23 cellular contexts compared by ENCODE assay signal in the genomic region with DNA sequence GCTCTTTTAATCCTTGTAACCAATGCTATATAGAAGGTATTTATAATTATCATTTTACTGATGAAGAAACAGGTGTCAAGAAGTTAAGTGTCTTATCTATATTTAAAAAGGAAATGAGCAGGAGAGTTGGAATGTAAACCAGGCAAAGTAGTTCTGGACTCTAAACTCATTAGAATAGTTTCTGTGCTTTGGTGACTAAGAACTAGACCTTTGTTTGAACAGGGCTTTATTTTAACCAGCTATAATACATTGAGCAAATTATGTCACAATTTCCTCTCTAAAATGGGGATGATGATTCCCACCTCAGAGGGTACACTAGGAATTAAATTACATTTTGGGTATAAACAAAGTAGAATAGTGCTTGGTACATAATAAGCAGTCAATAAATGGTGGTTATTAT.
DNase-seq lines count a peak whose midpoint lies in the region; ATAC-seq and TF ChIP-seq lines count a peak whose summit lies in the region.
"Had no signal": no experiment of that assay in that cellular context is flagged by ENCODE, and none has a peak within 500 bp of the region (broad histone marks: within the 10 kb centered on the region; RNA-seq: fewer than 3 reads in every experiment).

No MANE protein-coding gene starts in this region.

- POLR2A ChIA-PET in IMR-90 (lab: Charles Lee; ENCODE audit: unreplicated experiment), result no interaction called here

- H3K79me2 ChIP-seq in smooth muscle cell (ENCODE audit: low read depth), result no peaks in the 10 kb centered on the region

- H3K9ac ChIP-seq in IMR-90 (ENCODE audit: low read depth, low read length) (no peak overlapping the region), liver (ENCODE audit: low read depth in 1 of 2, low read length in 2 of 2) (no peak overlapping the region), smooth muscle cell (ENCODE audit: low read depth) (no peak overlapping the region)
- H3K9ac ChIP-seq: neural progenitor cell had no signal

- TF ChIP-seq CTCF in IMR-90 (conservative IDR thresholded peaks at IDR 0.05; ENCODE audit: low read depth, low read length), result no peak
- TF ChIP-seq CTCF in epithelial cell of esophagus (IDR thresholded peaks at IDR 0.05; ENCODE audit: insufficient read depth, low read depth, low read length, missing control alignments), result no peak
- TF ChIP-seq CTCF in liver (IDR thresholded peaks at IDR 0.05; ENCODE audit: low read depth, low read length, missing input control), result no peak
- TF ChIP-seq CTCF in smooth muscle cell (IDR thresholded peaks at IDR 0.05; ENCODE audit: borderline replicate concordance, insufficient read depth, poor library complexity, severe bottlenecking), result no peak

- CTCF ChIA-PET in IMR-90 (lab: Yijun Ruan, JAX), result interaction anchor here (0.6 kb wide), 1 partner anchor 64 kb away, joined by 3 read pairs; no protein-coding TSS in a partner anchor

- DNase-seq in AG08395 (ENCODE audit: low spot score), result peak; percentile 11
- peak; percentile 58 for DNase-seq in IMR-90
- DNase-seq in epithelial cell of esophagus (ENCODE audit: low read depth), result peak; percentile 78
- no peak for DNase-seq in smooth muscle cell (lab: John Stamatoyannopoulos, UW; ENCODE audit: unreplicated experiment)
- DNase-seq in cortex of kidney (lab: John Stamatoyannopoulos, UW), result no peak
- DNase-seq in aorta, result no peak
- DNase-seq: activated CD8-positive, alpha-beta memory T cell treated with anti-CD3 and anti-CD28 coated beads for 24 hours; activated T-cell treated with anti-CD3 and anti-CD28 coated beads, Interleukin-2, amount 50 U/mL, for 72 hours; CD4-positive, alpha-beta memory T cell; H9; head of caudate nucleus; NCI-H1105 treated with DMSO at 0.1 percent for 48 hours; NCI-H748 treated with DMSO at 0.1 percent for 48 hours; OCI-M1; stimulated activated CD4-positive, alpha-beta T cell treated with anti-CD3 and anti-CD28 coated beads, Interleukin-15, amount 100 ng/mL, for 24 hours had no signal

- H3F3A ChIP-seq in smooth muscle cell (ENCODE audit: low read depth), result no peaks in the 10 kb centered on the region

- no TSS peak for BruUV-seq in IMR-90 (replicated peaks; lab: Mats Ljungman, UMichigan)

- H3K9me3 ChIP-seq in IMR-90 (ENCODE audit: control insufficient read depth, insufficient read depth, low read length) (no peaks in the 10 kb centered on the region), liver (ENCODE audit: control insufficient read depth in 4 of 4, low read length in 3 of 4) (no peaks in the 10 kb centered on the region), smooth muscle cell (replicated peaks; ENCODE audit: low read depth) (no peaks in the 10 kb centered on the region), aorta (ENCODE audit: control insufficient read depth, low read length) (peaks cover 1% of the 10 kb centered on the region)
- H3K9me3 ChIP-seq: SJSA1 had no signal

- H3K14ac ChIP-seq in IMR-90 (replicated peaks; ENCODE audit: low read depth, low read length), result no peak overlapping the region

- H3K27ac ChIP-seq in IMR-90 (ENCODE audit: insufficient read depth, low read length) (no peak overlapping the region), liver (ENCODE audit: low read depth in 1 of 2, low read length in 2 of 2) (no peak overlapping the region), smooth muscle cell (ENCODE audit: low read depth) (no peak overlapping the region), aorta (ENCODE audit: low read depth in 1 of 2, low read length in 2 of 2) (no peak overlapping the region)
- H3K27ac ChIP-seq: cardiac muscle cell, neural progenitor cell, SJSA1 had no signal

- in situ Hi-C loops in IMR-90 (cut with MboI; ENCODE audit: low sequenced_read_pairs), result no loop called here

- H3K4me3 ChIP-seq in IMR-90 (ENCODE audit: insufficient read depth, low read depth, low read length), result no peak overlapping the region
- no peak overlapping the region for H3K4me3 ChIP-seq in epithelial cell of esophagus (ENCODE audit: low read length)
- no peak overlapping the region for H3K4me3 ChIP-seq in liver (ENCODE audit: low read depth in 1 of 3, low read length in 3 of 3)
- no peak overlapping the region for H3K4me3 ChIP-seq in smooth muscle cell
- no peak overlapping the region for H3K4me3 ChIP-seq in aorta (ENCODE audit: low read length in 2 of 2)
- H3K4me3 ChIP-seq: cardiac muscle cell, neural progenitor cell, SJSA1 had no signal

- no peak overlapping the region for H2BK120ac ChIP-seq in IMR-90 (ENCODE audit: low read depth, low read length)

- TF ChIP-seq RAD21 in IMR-90 (IDR thresholded peaks at IDR 0.05; ENCODE audit: low read length) (no peak), liver (IDR thresholded peaks at IDR 0.05) (no peak)

- TF ChIP-seq POLR2A in IMR-90 (IDR thresholded peaks at IDR 0.05; ENCODE audit: low read depth, low read length), result no peak

- no peak overlapping the region for H3K23ac ChIP-seq in IMR-90 (ENCODE audit: low read depth, low read length)

- no peak overlapping the region for H3K4ac ChIP-seq in IMR-90 (ENCODE audit: low read depth, low read length)

- no peak overlapping the region for H2AFZ ChIP-seq in IMR-90 (replicated peaks; ENCODE audit: low read length, poor library complexity)
- H2AFZ ChIP-seq in smooth muscle cell (ENCODE audit: low read depth), result no peak overlapping the region
- H2AFZ ChIP-seq: neural progenitor cell had no signal

- no peak overlapping the region for H2BK15ac ChIP-seq in IMR-90 (ENCODE audit: low read depth, low read length)

- H3K9me1 ChIP-seq in IMR-90 (ENCODE audit: insufficient read depth, low read length), result peaks cover 3% of the 10 kb centered on the region; the same call in 1 of the 2 replicates

- no peak overlapping the region for H2AK5ac ChIP-seq in IMR-90 (ENCODE audit: low read depth, low read length)

- dilution Hi-C loops in IMR-90 (cut with HindIII; ENCODE audit: low sequenced_read_pairs, unreplicated experiment), result no loop called here

- H3K56ac ChIP-seq in IMR-90 (ENCODE audit: extremely low read depth, insufficient read depth, low read length), result no peak overlapping the region

- H3K36me3 ChIP-seq in IMR-90 (ENCODE audit: control insufficient read depth, insufficient read depth, low read length), result no peaks in the 10 kb centered on the region
- H3K36me3 ChIP-seq in liver (ENCODE audit: control insufficient read depth in 4 of 4, insufficient read depth in 3 of 4, low read depth in 1 of 4, low read length in 3 of 4), result no peaks in the 10 kb centered on the region
- H3K36me3 ChIP-seq in smooth muscle cell (ENCODE audit: low read depth), result no peaks in the 10 kb centered on the region
- no peaks in the 10 kb centered on the region for H3K36me3 ChIP-seq in aorta (ENCODE audit: control insufficient read depth in 1 of 2, insufficient read depth in 2 of 2, low read length in 1 of 2)
- H3K36me3 ChIP-seq: cardiac muscle cell, neural progenitor cell, SJSA1 had no signal

- H3K18ac ChIP-seq in IMR-90 (ENCODE audit: low read depth, low read length), result no peak overlapping the region

- no peaks in the 10 kb centered on the region for H4K20me1 ChIP-seq in IMR-90 (ENCODE audit: insufficient read depth, low read length)
- peaks cover 3% of the 10 kb centered on the region for H4K20me1 ChIP-seq in smooth muscle cell (ENCODE audit: low read depth)

- intact Hi-C loops in IMR-90 (cut with micrococcal nuclease), result no loop called here
- intact Hi-C loops in aorta (cut with DNase I), result no loop called here

- peak overlapping the region; percentile 34 for H2BK5ac ChIP-seq in IMR-90 (ENCODE audit: low read depth, low read length, poor library complexity, severe bottlenecking)

- ATAC-seq in IMR-90 (ENCODE audit: low read depth) (peak; percentile 96), HG03460 (IDR thresholded peaks at IDR 0.05; ENCODE audit: unreplicated experiment) (no peak), aorta (ENCODE audit: low FRiP score) (no peak)
- ATAC-seq: activated naive CD4-positive, alpha-beta T cell treated with anti-CD3 and anti-CD28 coated beads, Interleukin-2, amount 50 U/mL, for 72 hours; activated T-cell treated with anti-CD3 and anti-CD28 coated beads, Interleukin-2, amount 50 U/mL, for 72 hours; stimulated activated effector memory CD8-positive, alpha-beta T cell treated with anti-CD3 and anti-CD28 coated beads, Interleukin-12 subunit alpha, Interleukin-12 subunit beta, amount 100 ng/mL, for 72 hours; WTC11 had no signal

- H4K91ac ChIP-seq in IMR-90 (ENCODE audit: insufficient read depth, low read depth, low read length), result no peak overlapping the region

- no peak overlapping the region for H4K8ac ChIP-seq in IMR-90 (ENCODE audit: low read depth in 2 of 2, low read length in 2 of 2)

- H3K4me1 ChIP-seq in IMR-90 (ENCODE audit: control insufficient read depth, insufficient read depth, low read length) (no peaks in the 10 kb centered on the region; the same call in 1 of the 2 replicates), liver (ENCODE audit: control insufficient read depth in 4 of 4, insufficient read depth in 4 of 4, low read length in 3 of 4) (peaks cover 0 to 6% (median 3%) of the 10 kb centered on the region in 4 donors), smooth muscle cell (ENCODE audit: low read depth) (no peaks in the 10 kb centered on the region), aorta (ENCODE audit: control insufficient read depth in 1 of 2, insufficient read depth in 2 of 2, low read length in 2 of 2) (no peaks in the 10 kb centered on the region)
- H3K4me1 ChIP-seq: neural progenitor cell, SJSA1 had no signal

- H3K27me3 ChIP-seq in IMR-90 (ENCODE audit: control insufficient read depth, insufficient read depth, low read length), result no peaks in the 10 kb centered on the region
- no peaks in the 10 kb centered on the region for H3K27me3 ChIP-seq in liver (ENCODE audit: control insufficient read depth in 4 of 4, insufficient read depth in 4 of 4, low read length in 3 of 4)
- no peaks in the 10 kb centered on the region for H3K27me3 ChIP-seq in smooth muscle cell (ENCODE audit: low read depth)
- H3K27me3 ChIP-seq in aorta (ENCODE audit: control insufficient read depth in 1 of 2, insufficient read depth in 2 of 2, low read length in 1 of 2), result no peaks in the 10 kb centered on the region
- H3K27me3 ChIP-seq: cardiac muscle cell, neural progenitor cell, SJSA1 had no signal

- H3K4me2 ChIP-seq in IMR-90 (ENCODE audit: low read depth, low read length), result no peak overlapping the region
- no peak overlapping the region for H3K4me2 ChIP-seq in smooth muscle cell
- H3K4me2 ChIP-seq: neural progenitor cell had no signal

- no peak overlapping the region for H2BK20ac ChIP-seq in IMR-90 (ENCODE audit: low read depth, low read length)

- no peak overlapping the region for H2AK9ac ChIP-seq in IMR-90 (replicated peaks; ENCODE audit: low read depth, low read length, poor library complexity)

- peaks cover 7 to 20% of the 10 kb centered on the region in 2 experiments; a peak in 3 of 4 replicates for H3K79me1 ChIP-seq in IMR-90 (ENCODE audit: low read depth in 1 of 2, low read length in 2 of 2)

- no peak overlapping the region for H4K5ac ChIP-seq in IMR-90 (ENCODE audit: low read depth, low read length)

TF ChIP-seq in IMR-90, 13 proteins besides CTCF, POLR2A, EP300 and RAD21 (continues in another document):
- TF ChIP-seq NFE2L2 (IDR thresholded peaks at IDR 0.05; ENCODE audit: low read depth, low read length), result no peak
- TF ChIP-seq MXI1 (IDR thresholded peaks at IDR 0.05; ENCODE audit: borderline replicate concordance, low read depth, low read length), result no peak

TF ChIP-seq in liver, 16 proteins besides CTCF, POLR2A, EP300 and RAD21 (continues in another document):
- peak; percentile 57 to 65 for TF ChIP-seq HNF4A (conservative IDR thresholded peaks at IDR 0.05)
- TF ChIP-seq JUND (IDR thresholded peaks at IDR 0.05), result peak; percentile 16 to 32
- TF ChIP-seq YY1 (IDR thresholded peaks at IDR 0.05), result peak; percentile 37

Comparison
In these comparisons a context has a peak if more than half of its experiments do, and no peak if none do; other contexts are left out.
1. DNase-seq: peak in AG08395 (single experiment), IMR-90 (single experiment) and epithelial cell of esophagus (single experiment); none in smooth muscle cell (single experiment), cortex of kidney (single experiment) and aorta (0 of 2).